8 cellular contexts compared by ENCODE assay signal in the genomic region with DNA sequence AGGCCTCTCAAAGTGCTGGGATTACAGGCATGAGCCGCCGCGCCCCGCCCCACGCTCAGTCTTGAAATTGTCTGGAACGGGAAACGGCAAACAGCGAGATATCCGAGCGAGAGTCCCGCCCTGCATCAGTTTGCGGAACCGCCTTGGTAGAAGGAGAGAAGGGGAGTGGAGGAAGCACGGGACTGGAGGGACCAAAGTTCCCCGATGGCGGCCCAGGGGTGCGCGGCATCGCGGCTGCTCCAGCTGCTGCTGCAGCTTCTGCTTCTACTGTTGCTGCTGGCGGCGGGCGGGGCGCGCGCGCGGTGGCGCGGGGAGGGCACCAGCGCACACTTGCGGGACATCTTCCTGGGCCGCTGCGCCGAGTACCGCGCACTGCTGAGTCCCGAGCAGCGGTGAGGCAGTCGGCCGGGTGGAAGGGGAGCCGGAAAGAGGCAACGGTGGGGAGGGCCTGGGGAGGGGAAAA. TPM values are rescaled to one million over a fixed set of nuclear protein-coding genes. Genes with fewer than 3 reads are reported as not detected.
DNase-seq lines count a peak whose midpoint lies in the region; ATAC-seq and TF ChIP-seq lines count a peak whose summit lies in the region.

A gene with protein sequence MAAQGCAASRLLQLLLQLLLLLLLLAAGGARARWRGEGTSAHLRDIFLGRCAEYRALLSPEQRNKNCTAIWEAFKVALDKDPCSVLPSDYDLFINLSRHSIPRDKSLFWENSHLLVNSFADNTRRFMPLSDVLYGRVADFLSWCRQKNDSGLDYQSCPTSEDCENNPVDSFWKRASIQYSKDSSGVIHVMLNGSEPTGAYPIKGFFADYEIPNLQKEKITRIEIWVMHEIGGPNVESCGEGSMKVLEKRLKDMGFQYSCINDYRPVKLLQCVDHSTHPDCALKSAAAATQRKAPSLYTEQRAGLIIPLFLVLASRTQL (plus strand): TSS at position 125 of the 463 bp plus-strand sequence. CDS start 80 bp downstream, at position 205.

- POLR2A ChIA-PET in BJ (lab: Charles Lee), result no interaction called here

- TF ChIP-seq CTCF in BJ (IDR thresholded peaks at IDR 0.05; ENCODE audit: insufficient read depth, low read depth, low read length), result no peak
- TF ChIP-seq CTCF in RWPE2 (IDR thresholded peaks at IDR 0.05; ENCODE audit: poor library complexity, severe bottlenecking), result no peak
- TF ChIP-seq CTCF in prostate gland (IDR thresholded peaks at IDR 0.05), result no peak
- no peak for TF ChIP-seq CTCF in nephron progenitor cell (IDR thresholded peaks at IDR 0.05)

- H3K36me3 ChIP-seq in BJ (ENCODE audit: control insufficient read depth, insufficient read depth, low read length), result no peaks in the 10 kb centered on the region
- no peaks in the 10 kb centered on the region for H3K36me3 ChIP-seq in H7 (replicated peaks; ENCODE audit: control insufficient read depth, insufficient read depth, low read length)
- H3K36me3 ChIP-seq in RWPE2 (ENCODE audit: low read depth), result no peaks in the 10 kb centered on the region
- no peaks in the 10 kb centered on the region for H3K36me3 ChIP-seq in prostate gland
- no peaks in the 10 kb centered on the region for H3K36me3 ChIP-seq in urinary bladder (ENCODE audit: insufficient read depth)

- no peaks in the 10 kb centered on the region for H3K9me3 ChIP-seq in RWPE2 (ENCODE audit: severe bottlenecking)
- H3K9me3 ChIP-seq in prostate gland, result no peaks in the 10 kb centered on the region

- H3K4me3 Mint-ChIP-seq in activated naive CD4-positive, alpha-beta T cell treated with anti-CD3 and anti-CD28 coated beads, Interleukin-2, amount 50 U/mL, for 24 hours, result peak within 1 kb of the TSS; percentile 93
- H3K4me3 Mint-ChIP-seq in nephron progenitor cell, result no peak within 1 kb of the TSS

- H3K4me3 ChIP-seq in BJ (ENCODE audit: low read depth, low read length) (peak within 1 kb of the TSS; percentile 41), H7 (ENCODE audit: insufficient read depth, low read depth, low read length) (peak within 1 kb of the TSS; percentile 34; the same call in 1 of the 2 replicates), RWPE2 (ENCODE audit: severe bottlenecking) (no peak within 1 kb of the TSS), prostate gland (peak within 1 kb of the TSS; percentile 20 to 32), urinary bladder (ENCODE audit: low read depth, low read length) (peak within 1 kb of the TSS; percentile 48)

- no peak for TF ChIP-seq POLR2A in prostate gland (IDR thresholded peaks at IDR 0.05)

- no peaks in the 10 kb centered on the region for H3K4me1 ChIP-seq in RWPE2 (ENCODE audit: insufficient read depth, poor library complexity, severe bottlenecking)
- no peaks in the 10 kb centered on the region for H3K4me1 ChIP-seq in prostate gland (replicated peaks)
- no peaks in the 10 kb centered on the region for H3K4me1 ChIP-seq in urinary bladder (ENCODE audit: insufficient read depth)

- H3K27me3 Mint-ChIP-seq in activated naive CD4-positive, alpha-beta T cell treated with anti-CD3 and anti-CD28 coated beads, Interleukin-2, amount 50 U/mL, for 24 hours, result peaks cover 5% of the 10 kb centered on the region
- H3K27me3 Mint-ChIP-seq in nephron progenitor cell (ENCODE audit: low read depth, poor library complexity), result peaks cover 7% of the 10 kb centered on the region

- H3K9me3 Mint-ChIP-seq in activated naive CD4-positive, alpha-beta T cell treated with anti-CD3 and anti-CD28 coated beads, Interleukin-2, amount 50 U/mL, for 24 hours, result no peaks in the 10 kb centered on the region
- H3K9me3 Mint-ChIP-seq in nephron progenitor cell, result peaks cover 40% of the 10 kb centered on the region

- H3K27me3 ChIP-seq in BJ (ENCODE audit: control insufficient read depth, insufficient read depth, low read length) (no peaks in the 10 kb centered on the region), H7 (ENCODE audit: control insufficient read depth, insufficient read depth, low read length) (no peaks in the 10 kb centered on the region), RWPE2 (ENCODE audit: insufficient read depth, poor library complexity, severe bottlenecking) (no peaks in the 10 kb centered on the region), prostate gland (replicated peaks; ENCODE audit: insufficient read depth) (no peaks in the 10 kb centered on the region)

- CTCF ChIA-PET in BJ (lab: Yijun Ruan, JAX), result no interaction called here

- no peaks in the 10 kb centered on the region for H3K36me3 Mint-ChIP-seq in activated naive CD4-positive, alpha-beta T cell treated with anti-CD3 and anti-CD28 coated beads, Interleukin-2, amount 50 U/mL, for 24 hours
- peaks cover 4% of the 10 kb centered on the region for H3K36me3 Mint-ChIP-seq in nephron progenitor cell (ENCODE audit: low read depth)

- H3K4me1 Mint-ChIP-seq in activated naive CD4-positive, alpha-beta T cell treated with anti-CD3 and anti-CD28 coated beads, Interleukin-2, amount 50 U/mL, for 24 hours, result peaks cover 8% of the 10 kb centered on the region
- H3K4me1 Mint-ChIP-seq in nephron progenitor cell, result peaks cover 16% of the 10 kb centered on the region

- WGBS in prostate gland, result 2% methylated on average over 43 of the region's 43 CpGs
- WGBS in urinary bladder, result 4% methylated on average over 43 of the region's 43 CpGs

- peak within 1 kb of the TSS; percentile 43 for H3K27ac Mint-ChIP-seq in activated naive CD4-positive, alpha-beta T cell treated with anti-CD3 and anti-CD28 coated beads, Interleukin-2, amount 50 U/mL, for 24 hours
- H3K27ac Mint-ChIP-seq in nephron progenitor cell, result no peak within 1 kb of the TSS

- DNase-seq in BJ (ENCODE audit: low read depth) (no peak), H7 (peak; percentile 25), RWPE2 (ENCODE audit: low spot score) (no peak), head of caudate nucleus (peak; percentile 9 to 85 (median 69)), prostate gland (ENCODE audit: low spot score) (peak; percentile 13), nephron progenitor cell (no peak)

- intact Hi-C loops in head of caudate nucleus (cut with DNase I), result no loop called here
- intact Hi-C loops in prostate gland (cut with DNase I), result no loop called here

- no peak within 1 kb of the TSS for H3K27ac ChIP-seq in RWPE2 (ENCODE audit: poor library complexity, severe bottlenecking)
- H3K27ac ChIP-seq in prostate gland, result no peak within 1 kb of the TSS
- H3K27ac ChIP-seq in urinary bladder (ENCODE audit: low read depth), result peak within 1 kb of the TSS; percentile 48

- ATAC-seq in RWPE2 (ENCODE audit: low read depth), result peak; percentile 27; the same call in 2 of the 3 replicates

RNA-seq across cellular contexts. Expression of the gene that starts here (rescaled TPM):
- polyA plus RNA-seq in BJ (2011; rRNA removed), result 38.5 and 39.1 TPM in 2 replicates
- polyA minus RNA-seq in BJ (2011; rRNA and poly(A)+ RNA removed), result 3.3 and 5.8 TPM in 2 replicates
- total RNA-seq in H7 (2014; rRNA removed; shearing (Covaris generic)), result 0.80 and 1.00 TPM in 2 replicates
- 1 to 10 TPM; 1.1 to 2.3 TPM for total RNA-seq in prostate gland
- 23.7 TPM for total RNA-seq in urinary bladder
- 21.0 TPM for polyA plus RNA-seq in urinary bladder

Comparison
In these comparisons a context has a peak if more than half of its experiments do, and no peak if none do; other contexts are left out.
1. Peak in DNase-seq and H3K4me3 ChIP-seq in H7; RNA of the gene not detected or under 1 TPM.
2. DNase-seq: peak in head of caudate nucleus (42 of 42) and prostate gland (single experiment); none in BJ (single experiment), RWPE2 (single experiment) and nephron progenitor cell (single experiment).